9 cellular contexts compared by ENCODE assay signal in genomic region chr7:47792521-47793121, GRCh38.
DNase-seq lines count a peak whose midpoint lies in the region; ATAC-seq, FAIRE-seq and TF ChIP-seq lines count a peak whose summit lies in the region.
"Had no signal": no experiment of that assay in that cellular context is flagged by ENCODE, and none has a peak within 500 bp of the region (broad histone marks: within the 10 kb centered on the region; RNA-seq: fewer than 3 reads in every experiment).

No MANE protein-coding gene starts in this region.

- H3K4me3 ChIP-seq in adipocyte (ENCODE audit: low read length) (no peak overlapping the region), kidney (ENCODE audit: low read length in 2 of 2) (no peak overlapping the region)

- peaks cover 14% of the 10 kb centered on the region for H3K27me3 Mint-ChIP-seq in activated T-helper 17 cell treated with anti-CD3 and anti-CD28 coated beads, Interleukin-2, amount 50 U/mL, for 72 hours

- no peak overlapping the region for H3K27ac ChIP-seq in kidney (ENCODE audit: low read depth in 2 of 2, low read length in 2 of 2)

- H3K4me1 ChIP-seq in adipocyte (ENCODE audit: control insufficient read depth, insufficient read depth, low read length) (peaks cover 37% of the 10 kb centered on the region), kidney (ENCODE audit: control insufficient read depth in 1 of 2, insufficient read depth in 1 of 2, low read depth in 1 of 2, low read length in 2 of 2) (no peaks in the 10 kb centered on the region)

- H3K9me3 ChIP-seq in adipocyte (ENCODE audit: control insufficient read depth, low read length) = no peaks in the 10 kb centered on the region
- H3K9me3 ChIP-seq in kidney (ENCODE audit: control insufficient read depth in 1 of 2, low read length in 2 of 2) = no peaks in the 10 kb centered on the region

- ATAC-seq in HG02885 (IDR thresholded peaks at IDR 0.05; ENCODE audit: poor library complexity, unreplicated experiment) = no peak
- no peak for ATAC-seq in activated T-helper 17 cell treated with anti-CD3 and anti-CD28 coated beads, Interleukin-2, amount 50 U/mL, for 72 hours (replicated peaks)

- no peak overlapping the region for H3K27ac Mint-ChIP-seq in activated T-helper 17 cell treated with anti-CD3 and anti-CD28 coated beads, Interleukin-2, amount 50 U/mL, for 72 hours
- H3K27ac Mint-ChIP-seq: brain had no signal

- TF ChIP-seq CTCF in kidney (IDR thresholded peaks at IDR 0.05; ENCODE audit: borderline replicate concordance, extremely low read depth, insufficient read depth) = peak; percentile 34

- H3K4me3 Mint-ChIP-seq in activated T-helper 17 cell treated with anti-CD3 and anti-CD28 coated beads, Interleukin-2, amount 50 U/mL, for 72 hours = no peak overlapping the region
- H3K4me3 Mint-ChIP-seq: brain had no signal

- peak; percentile 31 for DNase-seq in Ammon's horn (ENCODE audit: low spot score)
- DNase-seq in Kasumi-1 (lab: John Stamatoyannopoulos, UW) = peak; percentile 14 to 32
- DNase-seq in adipocyte (ENCODE audit: low read depth) = peak; percentile 39
- DNase-seq in kidney = no peak
- DNase-seq in central memory CD4-positive, alpha-beta T cell = no peak
- no peak for DNase-seq in activated T-cell treated with anti-CD3 and anti-CD28 coated beads, Interleukin-2, amount 50 U/mL, for 48 hours

- H3K4me1 Mint-ChIP-seq in activated T-helper 17 cell treated with anti-CD3 and anti-CD28 coated beads, Interleukin-2, amount 50 U/mL, for 72 hours = no peaks in the 10 kb centered on the region

- intact Hi-C loops in kidney (cut with DNase I) = no loop called here

- no peaks in the 10 kb centered on the region for H3K36me3 ChIP-seq in adipocyte (ENCODE audit: control insufficient read depth, insufficient read depth, low read length, severe bottlenecking)
- no peaks in the 10 kb centered on the region for H3K36me3 ChIP-seq in kidney (ENCODE audit: control insufficient read depth in 1 of 2, insufficient read depth in 2 of 2, low read length in 2 of 2)

- H3K9ac ChIP-seq in adipocyte (ENCODE audit: low read length) = no peak overlapping the region
- H3K9ac ChIP-seq in kidney (ENCODE audit: low read length in 2 of 2) = no peak overlapping the region

- no peaks in the 10 kb centered on the region for H3K27me3 ChIP-seq in adipocyte (replicated peaks; ENCODE audit: control insufficient read depth, insufficient read depth, low read length)

- H3K36me3 Mint-ChIP-seq in activated T-helper 17 cell treated with anti-CD3 and anti-CD28 coated beads, Interleukin-2, amount 50 U/mL, for 72 hours (ENCODE audit: low read depth) = no peaks in the 10 kb centered on the region

- peak; percentile 35 for FAIRE-seq in kidney (lab: Jason Lieb, UNC)

- no peaks in the 10 kb centered on the region for H3K9me3 Mint-ChIP-seq in activated T-helper 17 cell treated with anti-CD3 and anti-CD28 coated beads, Interleukin-2, amount 50 U/mL, for 72 hours

Comparison
In these comparisons a context has a peak if more than half of its experiments do, and no peak if none do; other contexts are left out.
1. DNase-seq: peak in Ammon's horn (single experiment), Kasumi-1 (2 of 2) and adipocyte (single experiment); none in kidney (single experiment), central memory CD4-positive, alpha-beta T cell (single experiment) and activated T-cell treated with anti-CD3 and anti-CD28 coated beads, Interleukin-2, amount 50 U/mL, for 48 hours (0 of 2).